In genomic region chr13:97496511-97496910, GRCh38 we compare ENCODE assay signal across 26 cellular contexts.
"Had no signal": no experiment of that assay in that cellular context is flagged by ENCODE, and none has a peak within 500 bp of the region (broad histone marks: within the 10 kb centered on the region; RNA-seq: fewer than 3 reads in every experiment).

No MANE protein-coding gene starts in this region.

- H3K27ac Mint-ChIP-seq: activated B cell treated with CpG ODN at 0.5 μM for 24 hours; activated CD4-positive, alpha-beta T cell treated with anti-CD3 and anti-CD28 coated beads for 36 hours; activated naive CD8-positive, alpha-beta T cell; activated T-cell treated with anti-CD3 and anti-CD28 coated beads, Interleukin-2, amount 50 U/mL, for 24 hours; activated T-helper 2 cell treated with anti-CD3 and anti-CD28 coated beads, Interferon-gamma antibody, Interleukin-2, Interleukin-4, amounts not matched to agents 10 μg/mL and 5 μg/mL and 100 μg/mL, durations not matched to agents 14 hours and 24 hours and 36 hours; nephron; stimulated activated naive B cell treated with anti-CD40 and anti-IgM and Interleukin-4, amounts not matched to agents 10 μg/mL and 1 μg/mL and 100 μg/mL, for 72 hours had no signal

- H3K36me3 Mint-ChIP-seq: stimulated activated naive B cell treated with anti-CD40 and anti-IgM and Interleukin-4, amounts not matched to agents 10 μg/mL and 1 μg/mL and 100 μg/mL, for 72 hours had no signal

- H3K9me3 ChIP-seq: breast epithelium, colonic mucosa, esophagus squamous epithelium, pancreas, testis, uterus had no signal

- H3K27me3 ChIP-seq: adrenal gland, breast epithelium, colonic mucosa, esophagus squamous epithelium, heart left ventricle, pancreas, testis, uterus had no signal

- H3K4me2 ChIP-seq: smooth muscle cell had no signal

- H3K4me1 ChIP-seq: adrenal gland, breast epithelium, colonic mucosa, heart left ventricle, left ventricle myocardium inferior, pancreas, testis, uterus had no signal

- H3K4me1 Mint-ChIP-seq: activated B cell treated with CpG ODN at 0.5 μM for 24 hours; activated CD4-positive, alpha-beta T cell treated with anti-CD3 and anti-CD28 coated beads for 36 hours; central memory CD8-positive, alpha-beta T cell; nephron; stimulated activated naive B cell treated with anti-CD40 and anti-IgM and Interleukin-4, amounts not matched to agents 10 μg/mL and 1 μg/mL and 100 μg/mL, for 72 hours had no signal

- H3K4me3 Mint-ChIP-seq: activated B cell treated with CpG ODN at 0.5 μM for 24 hours; activated CD4-positive, alpha-beta T cell treated with anti-CD3 and anti-CD28 coated beads for 36 hours; activated naive CD8-positive, alpha-beta T cell; activated T-cell treated with anti-CD3 and anti-CD28 coated beads, Interleukin-2, amount 50 U/mL, for 24 hours; central memory CD8-positive, alpha-beta T cell; nephron; stimulated activated naive B cell treated with anti-CD40 and anti-IgM and Interleukin-4, amounts not matched to agents 10 μg/mL and 1 μg/mL and 100 μg/mL, for 72 hours had no signal

- ATAC-seq: activated CD4-positive, alpha-beta T cell treated with anti-CD3 and anti-CD28 coated beads for 36 hours; heart left ventricle; pancreas; sciatic nerve; stimulated activated naive B cell treated with anti-CD40 and anti-IgM and Interleukin-4, amounts not matched to agents 10 μg/mL and 1 μg/mL and 100 μg/mL, for 72 hours had no signal

- H3K36me3 ChIP-seq: adrenal gland, breast epithelium, colonic mucosa, esophagus squamous epithelium, heart left ventricle, left ventricle myocardium inferior, pancreas, uterus had no signal

- H3K9me3 Mint-ChIP-seq: activated T-helper 2 cell treated with anti-CD3 and anti-CD28 coated beads, Interferon-gamma antibody, Interleukin-2, Interleukin-4, amounts not matched to agents 10 μg/mL and 5 μg/mL and 100 μg/mL, durations not matched to agents 14 hours and 24 hours and 36 hours; central memory CD8-positive, alpha-beta T cell; stimulated activated naive B cell treated with anti-CD40 and anti-IgM and Interleukin-4, amounts not matched to agents 10 μg/mL and 1 μg/mL and 100 μg/mL, for 72 hours had no signal

- H3K4me3 ChIP-seq: adrenal gland, breast epithelium, colonic mucosa, esophagus squamous epithelium, heart left ventricle, left ventricle myocardium inferior, pancreas, smooth muscle cell, testis, uterus had no signal

- DNase-seq: activated B cell treated with CpG ODN at 0.5 μM for 24 hours; activated CD4-positive, alpha-beta T cell treated with anti-CD3 and anti-CD28 coated beads for 36 hours; activated CD4-positive, alpha-beta T cell treated with anti-CD3 and anti-CD28 coated beads, Interleukin-2, amount 50 U/mL, for 4 hours; activated CD8-positive, alpha-beta memory T cell treated with anti-CD3 and anti-CD28 coated beads for 24 hours; activated CD8-positive, alpha-beta memory T cell treated with anti-CD3 and anti-CD28 coated beads, Interleukin-2, amount 50 U/mL, for 4 hours; activated naive CD4-positive, alpha-beta T cell; activated T-cell treated with anti-CD3 and anti-CD28 coated beads, Interleukin-2, amount 50 U/mL, for 24 hours; adrenal gland; colonic mucosa; esophagus squamous epithelium; heart left ventricle; left ventricle myocardium inferior; pancreas; stimulated activated CD4-positive, alpha-beta T cell treated with anti-CD3 and anti-CD28 coated beads, Interleukin-15, amount 100 ng/mL, for 24 hours; stimulated activated naive B cell treated with anti-CD40 and anti-IgM and Interleukin-4, amounts not matched to agents 10 μg/mL and 1 μg/mL and 100 μg/mL, for 72 hours; T1000; testis; trophoblast cell; uterus had no signal

- H3K27ac ChIP-seq: adrenal gland, breast epithelium, colonic mucosa, esophagus squamous epithelium, heart left ventricle, left ventricle myocardium inferior, pancreas, testis, uterus had no signal
